Comparison of ENCODE assay signal across 8 cellular contexts in the genomic region with DNA sequence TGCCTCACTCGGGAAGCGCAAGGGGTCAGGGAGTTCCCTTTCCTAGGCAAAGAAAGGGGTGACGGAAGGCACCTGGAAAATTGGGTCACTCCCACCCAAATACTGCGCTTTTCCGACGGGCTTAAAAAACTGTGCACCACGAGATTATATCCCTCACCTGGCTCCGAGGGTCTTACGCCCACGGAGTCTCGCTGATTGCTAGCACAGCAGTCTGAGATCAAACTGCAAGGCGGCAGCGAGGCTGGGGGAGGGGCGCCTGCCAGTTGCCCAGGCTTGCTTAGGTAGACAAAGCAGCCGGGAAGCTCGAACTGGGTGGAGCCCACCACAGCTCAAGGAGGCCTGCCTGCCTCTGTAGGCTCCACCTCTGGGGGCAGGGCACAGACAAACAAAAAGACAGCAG. TPM values are rescaled to one million over a fixed set of nuclear protein-coding genes. Genes with fewer than 3 reads are reported as not detected.
DNase-seq lines count a peak whose midpoint lies in the region; FAIRE-seq and TF ChIP-seq lines count a peak whose summit lies in the region.
"Not testable (repeated sequence)": the region's sequence is repeated elsewhere in the genome, so short reads cannot be mapped to it uniquely, and the experiment has no call there.

No MANE protein-coding gene starts in this region.

- not testable (repeated sequence) for H3F3A ChIP-seq in neural progenitor cell (ENCODE audit: low read depth)

- H3K9me3 ChIP-seq in HUES48 (ENCODE audit: control insufficient read depth, insufficient read depth, low read length); H1 (ENCODE audit: insufficient read depth in 2 of 2, low read depth in 1 of 2, low read length in 1 of 2); iPS DF 6.9 (ENCODE audit: control insufficient read depth, insufficient read depth, low read length); neural progenitor cell (ENCODE audit: low read depth): not testable (repeated sequence)

- not testable (repeated sequence) for TF ChIP-seq CTCF in Calu3 (IDR thresholded peaks at IDR 0.05; ENCODE audit: unreplicated experiment); RWPE1 (conservative IDR thresholded peaks at IDR 0.05; ENCODE audit: low read depth); H1 (IDR thresholded peaks at IDR 0.05; ENCODE audit: control extremely low read depth in 1 of 3, insufficient read depth in 1 of 3, low read depth in 1 of 3, low read length in 3 of 3); neural progenitor cell (IDR thresholded peaks at IDR 0.05)

- H3K79me2 ChIP-seq in H1 (ENCODE audit: control insufficient read depth in 1 of 2, insufficient read depth in 2 of 2, low read length in 2 of 2); neural progenitor cell (ENCODE audit: low read depth): not testable (repeated sequence)

- H4K91ac ChIP-seq in H1 (replicated peaks; ENCODE audit: insufficient read length, low read length), result not testable (repeated sequence)

- H3K4me3 Mint-ChIP-seq in Calu3 (ENCODE audit: low read depth, unreplicated experiment), result peak overlapping the region; percentile 62
- H3K4me3 Mint-ChIP-seq in neural progenitor cell, result peak overlapping the region; percentile 64

- H2BK15ac ChIP-seq in H1 (ENCODE audit: low read length), result not testable (repeated sequence)

- TF ChIP-seq POLR2A in H1 (IDR thresholded peaks at IDR 0.05; ENCODE audit: control extremely low read depth in 1 of 2, low read depth in 2 of 2, low read length in 2 of 2), result not testable (repeated sequence)

- H3K4me3 ChIP-seq in HUES48 (ENCODE audit: low read depth, low read length) (peak overlapping the region; percentile 59), H1 (ENCODE audit: extremely low read depth in 1 of 4, insufficient read depth in 2 of 4, low read depth in 3 of 4, low read length in 4 of 4) (peak overlapping the region; percentile 30 to 53 (median 42); a peak in 7 of 8 replicates), iPS DF 6.9 (ENCODE audit: low read length) (peak overlapping the region; percentile 55; the same call in 1 of the 2 replicates), neural progenitor cell (peak overlapping the region; percentile 53)

- H3K4me1 Mint-ChIP-seq in Calu3 (ENCODE audit: low read depth, unreplicated experiment); neural progenitor cell: not testable (repeated sequence)

- CTCF ChIA-PET in Calu3 (lab: Charles Lee); RWPE1 (lab: Yijun Ruan, JAX): not testable (repeated sequence)
- CTCF ChIA-PET in H1 (lab: Charles Lee; ENCODE audit: partially characterized antibody), result interaction anchor here (1.1 kb wide), 1 partner anchor 26 kb away, joined by 4 read pairs; no protein-coding TSS in a partner anchor

- not testable (repeated sequence) for H2AK5ac ChIP-seq in H1 (ENCODE audit: low read depth, low read length)

- H3K27me3 ChIP-seq in HUES48 (ENCODE audit: control insufficient read depth, insufficient read depth, low read length); H1 (replicated peaks in 1 of 4; ENCODE audit: control insufficient read depth in 3 of 4, extremely low read depth in 1 of 4, insufficient read depth in 3 of 4, low read length in 3 of 4); iPS DF 6.9 (ENCODE audit: control insufficient read depth, insufficient read depth, low read length); neural progenitor cell: not testable (repeated sequence)

- H2AFZ ChIP-seq in H1 (ENCODE audit: low read length), result not testable (repeated sequence)
- H2AFZ ChIP-seq in neural progenitor cell (replicated peaks), result peak overlapping the region; percentile 89

- peak overlapping the region; percentile 75 for H3K9ac ChIP-seq in HUES48 (ENCODE audit: low read depth, low read length)
- H3K9ac ChIP-seq in H1 (replicated peaks in 1 of 4; ENCODE audit: extremely low read depth in 1 of 4, low read depth in 3 of 4, low read length in 3 of 4), result peak overlapping the region in 2 of 4 experiments; percentile 40 to 68; a peak in 3 of 7 replicates
- not testable (repeated sequence) for H3K9ac ChIP-seq in neural progenitor cell

- intact Hi-C loops in Calu3 (cut with micrococcal nuclease; ENCODE audit: unreplicated experiment), result not testable (repeated sequence)

- H3K27ac ChIP-seq in HUES48 (ENCODE audit: low read depth, low read length) (peak overlapping the region; percentile 42), RWPE1 (peak overlapping the region; percentile 25; the same call in 1 of the 2 replicates)
- H3K27ac ChIP-seq in H1 (ENCODE audit: low read depth, low read length); iPS DF 6.9 (ENCODE audit: low read length); neural progenitor cell: not testable (repeated sequence)

- TF ChIP-seq EP300 in H1 (IDR thresholded peaks at IDR 0.05; ENCODE audit: borderline replicate concordance in 1 of 2, low read depth in 2 of 2, low read length in 2 of 2), result not testable (repeated sequence)

- peak overlapping the region; percentile 32; the same call in 1 of the 2 replicates for H3K18ac ChIP-seq in H1 (ENCODE audit: extremely low read depth, low read length)

- peaks cover 31% of the 10 kb centered on the region for H3K27me3 Mint-ChIP-seq in Calu3 (ENCODE audit: unreplicated experiment)
- H3K27me3 Mint-ChIP-seq in neural progenitor cell (ENCODE audit: insufficient read depth, low read depth), result not testable (repeated sequence)

- POLR2A ChIA-PET in RWPE1 (lab: Yijun Ruan, JAX; ENCODE audit: low non-redundant PET), result not testable (repeated sequence)
- POLR2A ChIA-PET in H1 (lab: Charles Lee; ENCODE audit: partially characterized antibody), result interaction anchor here (0.6 to 1.3 kb wide), 2 partner anchors 23 to 25 kb away, joined by 3 to 7 read pairs; partner anchors contain the start of gene DOCK1

- H2BK120ac ChIP-seq in H1 (replicated peaks; ENCODE audit: low read depth, low read length), result not testable (repeated sequence)

- WGBS in H1 (ENCODE audit: extremely low coverage in 1 of 2, insufficient coverage in 1 of 2, insufficient read length in 1 of 2, insufficient replicate concordance in 2 of 2, low coverage in 1 of 2, low lambda C conversion rate in 2 of 2, missing lambda C conversion rate in 1 of 2), 2 experiments, result 32% methylated on average over 13 of the region's 16 CpGs; no CpG with 5 or more reads in 1 of the 2 experiments
- WGBS in iPS DF 6.9 (ENCODE audit: insufficient coverage, insufficient read length), result no CpG with 5 or more reads among the region's 16 CpGs

- not testable (repeated sequence) for H3K9me3 Mint-ChIP-seq in Calu3 (ENCODE audit: low read depth, unreplicated experiment); neural progenitor cell

- not testable (repeated sequence) for H3K27ac Mint-ChIP-seq in Calu3 (ENCODE audit: unreplicated experiment); neural progenitor cell

- H3K23ac ChIP-seq in H1 (ENCODE audit: insufficient read length), result not testable (repeated sequence)

- not testable (repeated sequence) for H3K36me3 Mint-ChIP-seq in Calu3 (ENCODE audit: insufficient read depth, unreplicated experiment); neural progenitor cell

- H3K79me1 ChIP-seq in H1 (ENCODE audit: low read depth, low read length), result not testable (repeated sequence)

- H3K36me3 ChIP-seq in HUES48 (ENCODE audit: control insufficient read depth, insufficient read depth, low read length); H1 (ENCODE audit: control insufficient read depth in 2 of 4, insufficient read depth in 4 of 4, low read length in 3 of 4); iPS DF 6.9 (ENCODE audit: control insufficient read depth, insufficient read depth, low read length); neural progenitor cell: not testable (repeated sequence)

- not testable (repeated sequence) for H3K4ac ChIP-seq in H1 (replicated peaks; ENCODE audit: insufficient read length, low read depth, low read length)

- not testable (repeated sequence) for TF ChIP-seq RAD21 in H1 (IDR thresholded peaks at IDR 0.05 in 1 of 2, conservative IDR thresholded peaks at IDR 0.05 in 1 of 2; ENCODE audit: low read depth in 2 of 2, low read length in 2 of 2)

- peaks cover 12% of the 10 kb centered on the region; the same call in 1 of the 2 replicates for H3K4me1 ChIP-seq in HUES48 (ENCODE audit: control insufficient read depth, insufficient read depth, low read length)
- H3K4me1 ChIP-seq in H1 (replicated peaks in 1 of 4; ENCODE audit: control insufficient read depth in 3 of 4, insufficient read depth in 4 of 4, low read length in 3 of 4); iPS DF 6.9 (ENCODE audit: control insufficient read depth, insufficient read depth, low read length): not testable (repeated sequence)
- H3K4me1 ChIP-seq in neural progenitor cell, result peaks cover 19% of the 10 kb centered on the region

- H4K20me1 ChIP-seq in H1 (replicated peaks in 1 of 2; ENCODE audit: control insufficient read depth in 1 of 2, insufficient read depth in 2 of 2, low read length in 2 of 2); neural progenitor cell (ENCODE audit: low read depth): not testable (repeated sequence)

- H2BK5ac ChIP-seq in H1 (ENCODE audit: low read depth, low read length), result not testable (repeated sequence)

- not testable (repeated sequence) for H4K5ac ChIP-seq in H1 (ENCODE audit: insufficient read length, low read depth, low read length)

- not testable (repeated sequence) for H3K23me2 ChIP-seq in H1 (ENCODE audit: low read depth, low read length)

- FAIRE-seq in H1 (lab: Jason Lieb, UNC), result not testable (repeated sequence)

- not testable (repeated sequence) for H2BK12ac ChIP-seq in H1 (ENCODE audit: low read depth, low read length)

- DNase-seq in Calu3; RWPE1 (ENCODE audit: low spot score); iPS DF 6.9 (ENCODE audit: low read depth, low spot score): not testable (repeated sequence)
- peak in 1 of 2 experiments; percentile 78 for DNase-seq in H1 (ENCODE audit: low read depth in 1 of 2, low spot score in 2 of 2)
- DNase-seq in left kidney (ENCODE audit: low read depth, low spot score), result peak; percentile 54
- DNase-seq in neural progenitor cell (ENCODE audit: low spot score), result peak; percentile 65
- DNase-seq in ureter (ENCODE audit: low spot score), result peak; percentile 40

- not testable (repeated sequence) for H2BK20ac ChIP-seq in H1 (ENCODE audit: low read length)

- BruUV-seq in Calu3 (replicated peaks; lab: Mats Ljungman, UMichigan), result not testable (repeated sequence)

- not testable (repeated sequence) for H3K56ac ChIP-seq in H1 (replicated peaks; ENCODE audit: insufficient read length, low read depth, low read length)

- not testable (repeated sequence) for H4K8ac ChIP-seq in H1 (ENCODE audit: extremely low read depth, insufficient read depth, low read length)

- peak overlapping the region; percentile 64 to 68 for H3K4me2 ChIP-seq in H1 (ENCODE audit: insufficient read depth in 1 of 2, low read depth in 2 of 2, low read length in 2 of 2)
- peak overlapping the region; percentile 95 for H3K4me2 ChIP-seq in neural progenitor cell

- not testable (repeated sequence) for H3K14ac ChIP-seq in H1 (ENCODE audit: insufficient read length)

RNA-seq across cellular contexts. Expression of gene DOCK1, which starts 23.2 kb away (rescaled TPM):
- 29.1 and 34.2 TPM in 2 replicates for total RNA-seq in Calu3 (2022)
- 53.0 and 54.4 TPM in 2 replicates for total RNA-seq in H1 (2021; fragmentation: NEBNext Ultra II Directional; extraction: Animal tissue kit (Norgen Biotek cat#: 25700))
- polyA plus RNA-seq in H1 (2011; rRNA removed), result 11.6 and 13.2 TPM in 2 replicates
- 15.4 TPM for polyA plus RNA-seq in H1 (2011; cell fraction: cytosol; rRNA removed)
- 19.9 TPM for polyA plus RNA-seq in H1 (2011; cell fraction: nucleus; rRNA removed)
- polyA plus RNA-seq in H1 (2012, experiment 1 of 2), result 25.4 to 28.3 TPM (median 27.3 TPM) in 4 replicates
- 1.4 TPM for polyA plus RNA-seq in H1 (2012, experiment 2 of 2)
- 17.8 TPM for polyA plus RNA-seq in H1 (2013, experiment 1 of 2)
- 17.9 TPM for polyA plus RNA-seq in H1 (2013, experiment 2 of 2)
- 68.4 and 69.6 TPM in 2 replicates for polyA minus RNA-seq in H1 (2011; rRNA and poly(A)+ RNA removed)
- 32.3 TPM for polyA minus RNA-seq in H1 (2011; cell fraction: cytosol; rRNA and poly(A)+ RNA removed)
- 160 TPM for polyA minus RNA-seq in H1 (2011; cell fraction: nucleus; rRNA and poly(A)+ RNA removed)
- total RNA-seq in neural progenitor cell (ENCODE audit: low replicate concordance), result 67.0 and 72.6 TPM in 2 replicates
- total RNA-seq in ureter, result 97.7 TPM
